8 cellular contexts compared by ENCODE assay signal in genomic region chr4:54228064-54228527, GRCh38. TPM values are rescaled to one million over a fixed set of nuclear protein-coding genes. Genes with fewer than 3 reads are reported as not detected.
A peak's percentile ranks its signal among the peaks of the same experiment; 100 is the strongest.
DNase-seq lines count a peak whose midpoint lies in the region; ATAC-seq, FAIRE-seq and TF ChIP-seq lines count a peak whose summit lies in the region.

No MANE protein-coding gene starts in this region.

- ATAC-seq in GM21576 (IDR thresholded peaks at IDR 0.05; ENCODE audit: unreplicated experiment) (peak; percentile 54), GM12878 (peak; percentile 76)

- POLR2A ChIA-PET in CD8-positive, alpha-beta memory T cell (lab: Charles Lee), result no interaction called here
- POLR2A ChIA-PET in GM12878 (lab: Charles Lee), result interaction anchor here (0.8 kb wide), 1 partner anchor 574 kb away, joined by 4 read pairs; no protein-coding TSS in a partner anchor

- intact Hi-C loops in GM12878 (cut with micrococcal nuclease; ENCODE audit: unreplicated experiment), result loop anchor here (2.0 to 5.0 kb wide), 2 partner anchors 521 to 1031 kb away; no protein-coding TSS in a partner anchor

- H3K36me3 Mint-ChIP-seq in CD8-positive, alpha-beta memory T cell, result no peaks in the 10 kb centered on the region

- peaks cover 14% of the 10 kb centered on the region for H3K4me1 ChIP-seq in CD8-positive, alpha-beta memory T cell (ENCODE audit: insufficient read depth, low read length)
- H3K4me1 ChIP-seq in NT2/D1 (ENCODE audit: insufficient read depth, insufficient read length), result peaks cover 6% of the 10 kb centered on the region
- H3K4me1 ChIP-seq in GM12878 (ENCODE audit: control insufficient read depth, insufficient read depth, low read length), result peaks cover 3% of the 10 kb centered on the region; the same call in 1 of the 2 replicates
- peaks cover 43 to 53% (median 43%) of the 10 kb centered on the region in 3 donors for H3K4me1 ChIP-seq in skeletal muscle tissue (ENCODE audit: control insufficient read depth in 3 of 3, insufficient read depth in 3 of 3, low read length in 3 of 3)

- H3K4me1 Mint-ChIP-seq in CD8-positive, alpha-beta memory T cell, result peaks cover 28 to 48% (median 36%) of the 10 kb centered on the region in 3 donors

- no peaks in the 10 kb centered on the region for H3K36me3 ChIP-seq in CD8-positive, alpha-beta memory T cell (ENCODE audit: insufficient read depth, low read length)
- H3K36me3 ChIP-seq in NT2/D1 (ENCODE audit: insufficient read depth, insufficient read length, low read length) (no peaks in the 10 kb centered on the region), GM12878 (ENCODE audit: control insufficient read depth in 2 of 2, insufficient read depth in 2 of 2, low read length in 1 of 2) (no peaks in the 10 kb centered on the region), skeletal muscle tissue (ENCODE audit: control insufficient read depth in 3 of 3, insufficient read depth in 3 of 3, low read length in 3 of 3) (no peaks in the 10 kb centered on the region)

- TF ChIP-seq POLR2A in GM12878 (IDR thresholded peaks at IDR 0.05; ENCODE audit: low read depth, low read length), result no peak

- DNase-seq in CD8-positive, alpha-beta memory T cell, result no peak
- peak; percentile 50 for DNase-seq in NT2/D1 (ENCODE audit: low read depth, low spot score)
- no peak for DNase-seq in GM12878 (ENCODE audit: low read depth, low spot score)
- no peak for DNase-seq in NCI-H345 treated with DMSO at 0.1 percent for 48 hours (lab: John Stamatoyannopoulos, UW; ENCODE audit: unreplicated experiment)
- no peak for DNase-seq in NCI-H2171 treated with DMSO at 0.1 percent for 48 hours (lab: John Stamatoyannopoulos, UW)

- H3K79me2 ChIP-seq in GM12878 (ENCODE audit: control insufficient read depth, insufficient read depth, low read length), result no peaks in the 10 kb centered on the region

- BruUV-seq in GM12878 (replicated peaks; lab: Mats Ljungman, UMichigan), result no TSS peak

- TF ChIP-seq RAD21 in GM12878 (IDR thresholded peaks at IDR 0.05; ENCODE audit: insufficient read depth, low read depth, low read length), result peak; percentile 60

- H3K27ac Mint-ChIP-seq in CD8-positive, alpha-beta memory T cell, result peak overlapping the region in 1 of 8 donors; percentile 21

- H3K4me2 ChIP-seq in GM12878 (ENCODE audit: control insufficient read depth, insufficient read depth), result peak overlapping the region; percentile 77

- peaks cover 84% of the 10 kb centered on the region in 2 donors for H3K27me3 Mint-ChIP-seq in CD8-positive, alpha-beta memory T cell

- H3K9ac ChIP-seq in NT2/D1 (ENCODE audit: insufficient read length, low read depth) (no peak overlapping the region), GM12878 (ENCODE audit: control insufficient read depth, insufficient read depth, low read length) (no peak overlapping the region), skeletal muscle tissue (ENCODE audit: low read depth in 1 of 3, low read length in 3 of 3) (peak overlapping the region in 2 of 3 donors; percentile 50)

- H3K9me3 Mint-ChIP-seq in CD8-positive, alpha-beta memory T cell, result peaks cover 0 to 2% (median 0%) of the 10 kb centered on the region in 5 donors

- H3K27me3 ChIP-seq in CD8-positive, alpha-beta memory T cell (ENCODE audit: insufficient read depth, low read length, poor library complexity, severe bottlenecking), result peaks cover 65% of the 10 kb centered on the region
- H3K27me3 ChIP-seq in NT2/D1 (ENCODE audit: insufficient read depth, insufficient read length), result peaks cover 92% of the 10 kb centered on the region
- H3K27me3 ChIP-seq in GM12878 (replicated peaks in 1 of 2; ENCODE audit: control insufficient read depth in 2 of 2, insufficient read depth in 2 of 2, low read length in 1 of 2), result peaks cover 31 to 32% of the 10 kb centered on the region in 2 experiments
- peaks cover 84 to 86% (median 85%) of the 10 kb centered on the region in 3 donors for H3K27me3 ChIP-seq in skeletal muscle tissue (ENCODE audit: control insufficient read depth in 3 of 3, insufficient read depth in 3 of 3, low read length in 3 of 3)

- H3K9me3 ChIP-seq in CD8-positive, alpha-beta memory T cell (ENCODE audit: low read length), result no peaks in the 10 kb centered on the region
- H3K9me3 ChIP-seq in NT2/D1 (ENCODE audit: insufficient read depth, low read length) (no peaks in the 10 kb centered on the region; the same call in 1 of the 2 replicates), GM12878 (replicated peaks; ENCODE audit: control insufficient read depth, insufficient read depth, low read length) (no peaks in the 10 kb centered on the region; the same call in 2 of the 3 replicates), iPS-18c (ENCODE audit: control insufficient read depth, insufficient read depth, low read length) (peaks cover 2% of the 10 kb centered on the region), skeletal muscle tissue (ENCODE audit: control insufficient read depth in 3 of 3, low read length in 3 of 3) (no peaks in the 10 kb centered on the region)

- in situ Hi-C loops in GM12878 (cut with MboI), result loop anchor here (5.0 to 10.0 kb wide), 5 partner anchors 301 to 1851 kb away; no protein-coding TSS in a partner anchor

- CTCF ChIA-PET in CD8-positive, alpha-beta memory T cell (lab: Charles Lee), result no interaction called here
- CTCF ChIA-PET in GM12878 (lab: Yijun Ruan, JAX), result interaction anchor here (1.4 to 1.8 kb wide), 2 partner anchors 298 to 1029 kb away, joined by 4 to 6 read pairs; no protein-coding TSS in a partner anchor

- no peak for FAIRE-seq in GM12878 (lab: Jason Lieb, UNC)

- no peaks in the 10 kb centered on the region for H4K20me1 ChIP-seq in GM12878 (ENCODE audit: control insufficient read depth, insufficient read depth)

- RAD21 ChIA-PET in GM12878 (lab: Charles Lee; ENCODE audit: unreplicated experiment), result interaction anchor here (1.0 kb wide), 1 partner anchor 522 kb away, joined by 4 read pairs; no protein-coding TSS in a partner anchor

- H3K27ac ChIP-seq in CD8-positive, alpha-beta memory T cell (ENCODE audit: low read depth, low read length), result no peak overlapping the region
- no peak overlapping the region for H3K27ac ChIP-seq in GM12878 (ENCODE audit: control insufficient read depth, insufficient read depth)
- peak overlapping the region; percentile 57 for H3K27ac ChIP-seq in skeletal muscle tissue (ENCODE audit: low read depth, low read length)

- no peak overlapping the region; the same call in 1 of the 2 replicates for H2AFZ ChIP-seq in GM12878 (ENCODE audit: control insufficient read depth, low read depth, low read length)

- H3K4me3 ChIP-seq in CD8-positive, alpha-beta memory T cell (ENCODE audit: low read length), result no peak overlapping the region
- H3K4me3 ChIP-seq in NT2/D1 (ENCODE audit: insufficient read length, low read depth), result peak overlapping the region; percentile 25
- peak overlapping the region; percentile 54; the same call in 1 of the 2 replicates for H3K4me3 ChIP-seq in GM12878
- H3K4me3 ChIP-seq in iPS-18c (ENCODE audit: insufficient read depth, low read depth, low read length), result peak overlapping the region; percentile 50
- peak overlapping the region; percentile 65 to 66 (median 66) for H3K4me3 ChIP-seq in skeletal muscle tissue (ENCODE audit: low read length in 3 of 3)

- TF ChIP-seq EP300 in GM12878 (IDR thresholded peaks at IDR 0.05; ENCODE audit: borderline replicate concordance in 1 of 2, control insufficient read depth in 1 of 2, low read depth in 2 of 2, low read length in 2 of 2), result no peak; a peak in 1 of 4 replicates

- H3K4me3 Mint-ChIP-seq in CD8-positive, alpha-beta memory T cell, result peak overlapping the region in 6 of 7 donors; percentile 5 to 80 (median 24)

- SMC1A ChIA-PET in GM12878 (lab: Charles Lee; ENCODE audit: uncharacterized antibody, unreplicated experiment), result interaction anchor here (1.0 kb wide), 1 partner anchor 868 kb away, joined by 4 read pairs; no protein-coding TSS in a partner anchor

- 7% methylated on average over 29 of the region's 29 CpGs for WGBS in GM12878 (ENCODE audit: insufficient coverage, insufficient replicate concordance, low lambda C conversion rate, missing lambda C conversion rate)

- peak; percentile 64 to 83 (median 73) for TF ChIP-seq CTCF in GM12878 (IDR thresholded peaks at IDR 0.05 in 2 of 3, conservative IDR thresholded peaks at IDR 0.05 in 1 of 3; ENCODE audit: control insufficient read depth in 2 of 3, extremely low read depth in 1 of 3, insufficient read depth in 1 of 3, low read depth in 3 of 3, low read length in 3 of 3)

TF ChIP-seq in GM12878, 131 proteins besides CTCF, POLR2A, EP300 and RAD21 (continues in another document):
- peak; percentile 42; the same call in 1 of the 2 replicates for TF ChIP-seq SMC3 (IDR thresholded peaks at IDR 0.05; ENCODE audit: borderline replicate concordance, low read length)
- TF ChIP-seq CHD2 (IDR thresholded peaks at IDR 0.05; ENCODE audit: borderline replicate concordance, low read depth, low read length), result peak; percentile 72
- TF ChIP-seq RELA (IDR thresholded peaks at IDR 0.05; ENCODE audit: borderline replicate concordance, partially characterized antibody), result peak; percentile 73

RNA-seq across cellular contexts. Expression of gene PDGFRA, which starts 1.0 kb away (rescaled TPM):
- not detected for total RNA-seq in CD8-positive, alpha-beta memory T cell
- polyA plus RNA-seq in CD8-positive, alpha-beta memory T cell, result not detected
- total RNA-seq in GM12878 (2013; cell fraction: nucleolus; rRNA removed), result 0.21 TPM in 1 of 2 replicates, not detected in the other
- total RNA-seq in GM12878 (2014; rRNA removed) (not detected in 2 replicates), GM12878 (2014; rRNA removed; fragmentation: Illumina TruSeq; extraction: Trizol) (not detected in 2 replicates), GM12878 (2021) (0.28 and 0.40 TPM in 2 replicates), skeletal muscle tissue (118 TPM)
- polyA plus RNA-seq in GM12878 (2011; ENCODE audit: low read depth), result 0.10 TPM
- polyA plus RNA-seq in GM12878 (2011; rRNA removed) (0.01 TPM in 1 of 2 replicates, not detected in the other), GM12878 (2014; fragmentation: Illumina TruSeq; extraction: Trizol) (0.03 TPM in 1 of 2 replicates, not detected in the other), GM12878 (2014; fragmentation: Nextera tagmentation; extraction: Ambion mirVana) (not detected), GM12878 (2014; rRNA removed) (not detected in 2 replicates), GM12878 (2016; fragmentation: Nextera tagmentation; extraction: Ambion mirVana) (under 1 TPM; 0.06 to 0.24 TPM)
- 0.07 TPM in 1 of 2 replicates, not detected in the other for polyA plus RNA-seq in GM12878 (2011; cell fraction: cytosol; rRNA removed)
- polyA plus RNA-seq in GM12878 (2011; cell fraction: nucleus; rRNA removed), result not detected in 2 replicates
- 0.16 and 0.21 TPM in 2 replicates for polyA plus RNA-seq in GM12878 (2012)
- polyA minus RNA-seq in GM12878 (2011; rRNA and poly(A)+ RNA removed), result not detected in 2 replicates
- not detected in 2 replicates for polyA minus RNA-seq in GM12878 (2011; cell fraction: cytosol; rRNA and poly(A)+ RNA removed)
- polyA minus RNA-seq in GM12878 (2011; cell fraction: nucleus; rRNA and poly(A)+ RNA removed), result not detected in 2 replicates

Comparison
In these comparisons a context has a peak if more than half of its experiments do, and no peak if none do; other contexts are left out.
1. H3K9ac ChIP-seq: peak in skeletal muscle tissue (2 of 3); none in NT2/D1 (single experiment) and GM12878 (single experiment).
2. RNA of gene PDGFRA, which starts 1.0 kb away (total RNA-seq): 118 TPM in skeletal muscle tissue (single experiment); 0.21 to 0.40 TPM in GM12878 and not detected in CD8-positive, alpha-beta memory T cell; every median in the first group is over 10 times any median in the second.